In genomic region chr11:123087657-123088056, GRCh38 we compare ENCODE assay signal across 8 cellular contexts. TPM values are rescaled to one million over a fixed set of nuclear protein-coding genes. Genes with fewer than 3 reads are reported as not detected.
DNase-seq lines count a peak whose midpoint lies in the region; ATAC-seq lines count a peak whose summit lies in the region.
"Not testable (repeated sequence)": the region's sequence is repeated elsewhere in the genome, so short reads cannot be mapped to it uniquely, and the experiment has no call there.

No MANE protein-coding gene starts in this region.

- peaks cover 50% of the 10 kb centered on the region for H3K4me1 Mint-ChIP-seq in activated CD4-positive, alpha-beta memory T cell treated with anti-CD3 and anti-CD28 coated beads for 36 hours (ENCODE audit: low read depth)
- peaks cover 34% of the 10 kb centered on the region for H3K4me1 Mint-ChIP-seq in activated naive CD8-positive, alpha-beta T cell treated with anti-CD3 and anti-CD28 coated beads, Interleukin-2, amount 50 U/mL, for 24 hours
- H3K4me1 Mint-ChIP-seq in stimulated activated naive CD8-positive, alpha-beta T cell treated with anti-CD3 and anti-CD28 coated beads, Interleukin-15, Interleukin-2, amounts not matched to agents 100 ng/mL and 50 ng/mL, for 24 hours (ENCODE audit: low read depth): peaks cover 36% of the 10 kb centered on the region

- H3K9me3 Mint-ChIP-seq in activated CD4-positive, alpha-beta memory T cell treated with anti-CD3 and anti-CD28 coated beads for 36 hours; activated naive CD8-positive, alpha-beta T cell treated with anti-CD3 and anti-CD28 coated beads, Interleukin-2, amount 50 U/mL, for 24 hours; stimulated activated naive CD8-positive, alpha-beta T cell treated with anti-CD3 and anti-CD28 coated beads, Interleukin-15, Interleukin-2, amounts not matched to agents 100 ng/mL and 50 ng/mL, for 24 hours: not testable (repeated sequence)

- CTCF ChIA-PET in activated CD4-positive, alpha-beta memory T cell treated with anti-CD3 and anti-CD28 coated beads for 36 hours (lab: Charles Lee): not testable (repeated sequence)

- peak overlapping the region; percentile 76 for H3K27ac Mint-ChIP-seq in activated CD4-positive, alpha-beta memory T cell treated with anti-CD3 and anti-CD28 coated beads for 36 hours
- peak overlapping the region; percentile 68 for H3K27ac Mint-ChIP-seq in activated naive CD8-positive, alpha-beta T cell treated with anti-CD3 and anti-CD28 coated beads, Interleukin-2, amount 50 U/mL, for 24 hours
- peak overlapping the region; percentile 64 for H3K27ac Mint-ChIP-seq in stimulated activated naive CD8-positive, alpha-beta T cell treated with anti-CD3 and anti-CD28 coated beads, Interleukin-15, Interleukin-2, amounts not matched to agents 100 ng/mL and 50 ng/mL, for 24 hours

- ATAC-seq in GM18499 (IDR thresholded peaks at IDR 0.05; ENCODE audit: insufficient read depth, unreplicated experiment): peak; percentile 57
- ATAC-seq in GM19328 (IDR thresholded peaks at IDR 0.05; ENCODE audit: unreplicated experiment): peak; percentile 69
- ATAC-seq in GM21576 (IDR thresholded peaks at IDR 0.05; ENCODE audit: unreplicated experiment): peak; percentile 94
- ATAC-seq in HG02943 (IDR thresholded peaks at IDR 0.05; ENCODE audit: low read depth, unreplicated experiment): peak; percentile 65
- ATAC-seq in HG03442 (IDR thresholded peaks at IDR 0.05; ENCODE audit: unreplicated experiment): peak; percentile 82
- peak; percentile 65 for ATAC-seq in activated naive CD8-positive, alpha-beta T cell treated with anti-CD3 and anti-CD28 coated beads, Interleukin-2, amount 50 U/mL, for 24 hours

- H3K36me3 Mint-ChIP-seq in activated CD4-positive, alpha-beta memory T cell treated with anti-CD3 and anti-CD28 coated beads for 36 hours; activated naive CD8-positive, alpha-beta T cell treated with anti-CD3 and anti-CD28 coated beads, Interleukin-2, amount 50 U/mL, for 24 hours (ENCODE audit: low read depth); stimulated activated naive CD8-positive, alpha-beta T cell treated with anti-CD3 and anti-CD28 coated beads, Interleukin-15, Interleukin-2, amounts not matched to agents 100 ng/mL and 50 ng/mL, for 24 hours (ENCODE audit: low read depth): not testable (repeated sequence)

- POLR2A ChIA-PET in activated CD4-positive, alpha-beta memory T cell treated with anti-CD3 and anti-CD28 coated beads for 36 hours (lab: Charles Lee): interaction anchor here (1.2 to 2.3 kb wide), 2 partner anchors 25 to 28 kb away, joined by 3 to 6 read pairs; partner anchors contain the start of gene HSPA8

- intact Hi-C loops in activated CD4-positive, alpha-beta memory T cell treated with anti-CD3 and anti-CD28 coated beads for 36 hours (cut with micrococcal nuclease): not testable (repeated sequence)

- peak; percentile 46 for DNase-seq in activated CD4-positive, alpha-beta memory T cell treated with anti-CD3 and anti-CD28 coated beads for 36 hours
- not testable (repeated sequence) for DNase-seq in activated naive CD8-positive, alpha-beta T cell treated with anti-CD3 and anti-CD28 coated beads, Interleukin-2, amount 50 U/mL, for 24 hours

- H3K27me3 Mint-ChIP-seq in activated CD4-positive, alpha-beta memory T cell treated with anti-CD3 and anti-CD28 coated beads for 36 hours; activated naive CD8-positive, alpha-beta T cell treated with anti-CD3 and anti-CD28 coated beads, Interleukin-2, amount 50 U/mL, for 24 hours; stimulated activated naive CD8-positive, alpha-beta T cell treated with anti-CD3 and anti-CD28 coated beads, Interleukin-15, Interleukin-2, amounts not matched to agents 100 ng/mL and 50 ng/mL, for 24 hours: not testable (repeated sequence)

- peak overlapping the region; percentile 40 for H3K4me3 Mint-ChIP-seq in activated CD4-positive, alpha-beta memory T cell treated with anti-CD3 and anti-CD28 coated beads for 36 hours
- not testable (repeated sequence) for H3K4me3 Mint-ChIP-seq in activated naive CD8-positive, alpha-beta T cell treated with anti-CD3 and anti-CD28 coated beads, Interleukin-2, amount 50 U/mL, for 24 hours; stimulated activated naive CD8-positive, alpha-beta T cell treated with anti-CD3 and anti-CD28 coated beads, Interleukin-15, Interleukin-2, amounts not matched to agents 100 ng/mL and 50 ng/mL, for 24 hours

RNA-seq across cellular contexts. Expression of gene HSPA8, which starts 25.7 kb away (rescaled TPM):
- 1,000 to 10,000 TPM; 2,378 to 2,407 TPM for total RNA-seq in activated CD4-positive, alpha-beta memory T cell treated with anti-CD3 and anti-CD28 coated beads for 36 hours
